Comparison of ENCODE assay signal across 9 cellular contexts in genomic region chr22:39135092-39135896, GRCh38. TPM values are rescaled to one million over a fixed set of nuclear protein-coding genes. Genes with fewer than 3 reads are reported as not detected.
DNase-seq lines count a peak whose midpoint lies in the region; ATAC-seq, FAIRE-seq and TF ChIP-seq lines count a peak whose summit lies in the region.
"Had no signal": no experiment of that assay in that cellular context is flagged by ENCODE, and none has a peak within 500 bp of the region (broad histone marks: within the 10 kb centered on the region; RNA-seq: fewer than 3 reads in every experiment).

No MANE protein-coding gene starts in this region.

- no peak for TF ChIP-seq POLR2A in K562 (conservative IDR thresholded peaks at IDR 0.05)

- no peak for TF ChIP-seq EP300 in K562 (IDR thresholded peaks at IDR 0.05; ENCODE audit: low read length)

- ATAC-seq in K562 (peak; percentile 95), left lobe of liver (peak; percentile 52), GM19463 (IDR thresholded peaks at IDR 0.05; ENCODE audit: unreplicated experiment) (no peak)

- TF ChIP-seq RAD21 in K562 (CRISPR knock-in tag; conservative IDR thresholded peaks at IDR 0.05 in 1 of 2, IDR thresholded peaks at IDR 0.05 in 1 of 2) = peak; percentile 33 to 67

- no peaks in the 10 kb centered on the region for H3K79me2 ChIP-seq in K562 (ENCODE audit: control insufficient read depth, insufficient read depth, low read length)

- POLR2A ChIA-PET in K562 (lab: Yijun Ruan, JAX) = interaction anchor here (0.6 to 4.1 kb wide), 9 partner anchors 10 to 387 kb away, joined by 3 to 20 read pairs (median 5); partner anchors contain the start of genes APOBEC3B and RPL3

- no peaks in the 10 kb centered on the region for H3K27me3 ChIP-seq in K562 (ENCODE audit: control insufficient read depth in 2 of 2, insufficient read depth in 2 of 2, low read length in 2 of 2)

- no peak overlapping the region for H3K9ac ChIP-seq in K562 (ENCODE audit: insufficient read depth in 1 of 2, low read depth in 2 of 2, low read length in 2 of 2)

- no peaks in the 10 kb centered on the region for H3K36me3 ChIP-seq in K562 (ENCODE audit: control insufficient read depth, insufficient read depth, low read length)

- no peaks in the 10 kb centered on the region for H4K20me1 ChIP-seq in K562 (replicated peaks; ENCODE audit: control insufficient read depth, insufficient read depth, low read length)

- intact Hi-C loops in K562 (cut with micrococcal nuclease) = loop anchor here (1.0 kb wide), 1 partner anchor 171 kb away; no protein-coding TSS in a partner anchor

- H3K9me3 ChIP-seq in K562 (replicated peaks; ENCODE audit: control insufficient read depth, insufficient read depth, low read depth, low read length) = no peaks in the 10 kb centered on the region

- CTCF ChIA-PET in K562 (lab: Yijun Ruan, JAX; ENCODE audit: low intra/inter-chr PET ratio) = interaction anchor here (0.7 kb wide), 1 partner anchor 181 kb away, joined by 4 read pairs; no protein-coding TSS in a partner anchor

- no peak overlapping the region for H3K4me3 ChIP-seq in K562

- peak; percentile 70 to 79 (median 78) for TF ChIP-seq CTCF in K562 (IDR thresholded peaks at IDR 0.05 in 2 of 3, conservative IDR thresholded peaks at IDR 0.05 in 1 of 3; ENCODE audit: insufficient read depth in 2 of 3, low read depth in 1 of 3, low read length in 3 of 3)

- no TSS peak for BruUV-seq in K562 (replicated peaks; lab: Mats Ljungman, UMichigan)

- no peaks in the 10 kb centered on the region for H3K9me1 ChIP-seq in K562 (ENCODE audit: control insufficient read depth, insufficient read depth, low read length)

- peaks cover 13 to 28% of the 10 kb centered on the region in 2 experiments for H3K4me1 ChIP-seq in K562 (replicated peaks in 1 of 2; ENCODE audit: control insufficient read depth in 2 of 2, insufficient read depth in 2 of 2, low read length in 2 of 2)

- peak; percentile 60 for DNase-seq in stimulated activated CD4-positive, alpha-beta T cell treated with anti-CD3 and anti-CD28 coated beads, Interleukin-15, amount 100 ng/mL, for 24 hours
- no peak for DNase-seq in stimulated activated CD4-positive, alpha-beta T cell treated with anti-CD3 and anti-CD28 coated beads, Interleukin-12 subunit alpha, Interleukin-12 subunit beta, amount 100 ng/mL, for 4 hours
- DNase-seq in RPMI7951 (ENCODE audit: low read depth) (peak; percentile 55), K562 (ENCODE audit: extremely low read depth in 1 of 4, low spot score in 3 of 4) (peak; percentile 64 to 71 (median 70)), left lobe of liver (ENCODE audit: low spot score) (no peak), Ammon's horn (ENCODE audit: low spot score) (no peak)
- DNase-seq in central memory CD4-positive, alpha-beta T cell = no peak

- no peak overlapping the region for H3K4me2 ChIP-seq in K562 (ENCODE audit: insufficient read depth, low read length)

- no peak overlapping the region for H3K27ac ChIP-seq in K562 (ENCODE audit: extremely low read depth, low read depth, low read length)

- in situ Hi-C loops in K562 (cut with MboI) = no loop called here

- WGBS in K562 (ENCODE audit: insufficient coverage, low coverage, missing lambda C conversion rate) = 13% methylated on average over 14 of the region's 15 CpGs

- H2AFZ ChIP-seq in K562 (ENCODE audit: low read depth, low read length) = no peak overlapping the region

- FAIRE-seq in K562 (lab: Jason Lieb, UNC) = no peak
- FAIRE-seq: GM18507 had no signal

TF ChIP-seq in K562, 482 proteins besides CTCF, POLR2A, EP300 and RAD21 (continues in another document):
- TF ChIP-seq SNAPC5 (CRISPR knock-in tag; IDR thresholded peaks at IDR 0.05) (no peak), STAG1 (CRISPR knock-in tag; IDR thresholded peaks at IDR 0.05; ENCODE audit: borderline replicate concordance) (peak; percentile 85; the same call in 1 of the 2 replicates)
- TF ChIP-seq, protein P1, sequence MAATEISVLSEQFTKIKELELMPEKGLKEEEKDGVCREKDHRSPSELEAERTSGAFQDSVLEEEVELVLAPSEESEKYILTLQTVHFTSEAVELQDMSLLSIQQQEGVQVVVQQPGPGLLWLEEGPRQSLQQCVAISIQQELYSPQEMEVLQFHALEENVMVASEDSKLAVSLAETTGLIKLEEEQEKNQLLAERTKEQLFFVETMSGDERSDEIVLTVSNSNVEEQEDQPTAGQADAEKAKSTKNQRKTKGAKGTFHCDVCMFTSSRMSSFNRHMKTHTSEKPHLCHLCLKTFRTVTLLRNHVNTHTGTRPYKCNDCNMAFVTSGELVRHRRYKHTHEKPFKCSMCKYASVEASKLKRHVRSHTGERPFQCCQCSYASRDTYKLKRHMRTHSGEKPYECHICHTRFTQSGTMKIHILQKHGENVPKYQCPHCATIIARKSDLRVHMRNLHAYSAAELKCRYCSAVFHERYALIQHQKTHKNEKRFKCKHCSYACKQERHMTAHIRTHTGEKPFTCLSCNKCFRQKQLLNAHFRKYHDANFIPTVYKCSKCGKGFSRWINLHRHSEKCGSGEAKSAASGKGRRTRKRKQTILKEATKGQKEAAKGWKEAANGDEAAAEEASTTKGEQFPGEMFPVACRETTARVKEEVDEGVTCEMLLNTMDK (IDR thresholded peaks at IDR 0.05; ENCODE audit: borderline replicate concordance, insufficient read depth, low read depth, low read length, poor library complexity, severe bottlenecking) = peak; percentile 44

RNA-seq across cellular contexts. Expression of gene CBX7, which starts 17.2 kb away (rescaled TPM):
- 1.4 and 1.6 TPM in 2 replicates for total RNA-seq in RPMI7951 (2014; rRNA removed; shearing (Covaris generic))
- 12.1 and 26.6 TPM in 2 replicates for total RNA-seq in K562 (2011; cell fraction: chromatin; rRNA removed; ENCODE audit: low replicate concordance)
- 16.8 and 18.7 TPM in 2 replicates for total RNA-seq in K562 (2011; cell fraction: nucleolus; rRNA removed)
- 17.3 and 19.4 TPM in 2 replicates for total RNA-seq in K562 (2011; cell fraction: nucleoplasm; rRNA removed)
- total RNA-seq in K562 (2014; rRNA removed) (2.9 and 5.0 TPM in 2 replicates), K562 (2014; rRNA removed; fragmentation: Illumina TruSeq; extraction: Trizol) (1.3 and 1.4 TPM in 2 replicates), K562 (2015; rRNA removed; fragmentation: Illumina TruSeq; extraction: Trizol) (0.83 and 0.87 TPM in 2 replicates), K562 (2021) (4.1 and 4.8 TPM in 2 replicates), left lobe of liver (15.7 TPM)
- polyA plus RNA-seq in K562 (2011; rRNA removed) (3.8 and 4.2 TPM in 2 replicates), K562 (2014; fragmentation: Illumina TruSeq; extraction: Trizol) (2.8 and 3.5 TPM in 2 replicates), K562 (2014; fragmentation: Nextera tagmentation; extraction: Ambion mirVana) (under 1 TPM; 0.04 to 0.13 TPM), K562 (2014; rRNA removed) (4.8 and 5.2 TPM in 2 replicates)
- polyA plus RNA-seq in K562 (2011; cell fraction: cytosol; rRNA removed) = 3.7 and 6.6 TPM in 2 replicates
- 9.5 and 17.5 TPM in 2 replicates for polyA plus RNA-seq in K562 (2011; cell fraction: nucleus; rRNA removed)
- polyA plus RNA-seq in K562 (2012) = 2.9 and 5.9 TPM in 2 replicates
- polyA minus RNA-seq in K562 (2011; rRNA and poly(A)+ RNA removed) = 1.6 and 2.9 TPM in 2 replicates
- polyA minus RNA-seq in K562 (2011; cell fraction: cytosol; rRNA and poly(A)+ RNA removed) = 1.3 and 4.7 TPM in 2 replicates
- 4.7 and 4.8 TPM in 2 replicates for polyA minus RNA-seq in K562 (2011; cell fraction: nucleus; rRNA and poly(A)+ RNA removed)

RNA-seq across cellular contexts. Expression of gene APOBEC3H, which starts 38.2 kb away (rescaled TPM):
- total RNA-seq in RPMI7951 (2014; rRNA removed; shearing (Covaris generic)) = not detected in 2 replicates
- total RNA-seq in K562 (2011; cell fraction: chromatin; rRNA removed; ENCODE audit: low replicate concordance) = not detected in 2 replicates
- not detected in 2 replicates for total RNA-seq in K562 (2011; cell fraction: nucleolus; rRNA removed)
- not detected in 2 replicates for total RNA-seq in K562 (2011; cell fraction: nucleoplasm; rRNA removed)
- total RNA-seq in K562 (2014; rRNA removed) = not detected in 2 replicates
- total RNA-seq in K562 (2014; rRNA removed; fragmentation: Illumina TruSeq; extraction: Trizol) = not detected in 2 replicates
- not detected in 2 replicates for total RNA-seq in K562 (2015; rRNA removed; fragmentation: Illumina TruSeq; extraction: Trizol)
- not detected in 2 replicates for total RNA-seq in K562 (2021)
- not detected in 2 replicates for polyA plus RNA-seq in K562 (2011; rRNA removed)
- polyA plus RNA-seq in K562 (2011; cell fraction: cytosol; rRNA removed) = not detected in 2 replicates
- 0.24 TPM in 2 replicates for polyA plus RNA-seq in K562 (2011; cell fraction: nucleus; rRNA removed)
- 0.08 TPM in 1 of 2 replicates, not detected in the other for polyA plus RNA-seq in K562 (2012)
- not detected in 2 replicates for polyA plus RNA-seq in K562 (2014; fragmentation: Illumina TruSeq; extraction: Trizol)
- polyA plus RNA-seq in K562 (2014; fragmentation: Nextera tagmentation; extraction: Ambion mirVana) = under 1 TPM in 1 of 2 experiments, not detected in 1; 0.10 TPM
- polyA plus RNA-seq in K562 (2014; rRNA removed) = 0.21 TPM in 1 of 2 replicates, not detected in the other
- polyA minus RNA-seq in K562 (2011; rRNA and poly(A)+ RNA removed) = not detected in 2 replicates
- polyA minus RNA-seq in K562 (2011; cell fraction: cytosol; rRNA and poly(A)+ RNA removed) = not detected in 2 replicates
- not detected in 2 replicates for polyA minus RNA-seq in K562 (2011; cell fraction: nucleus; rRNA and poly(A)+ RNA removed)
- total RNA-seq in left lobe of liver = not detected

RNA-seq across cellular contexts. Expression of gene APOBEC3G, which starts 58.2 kb away (rescaled TPM):
- 54.8 and 63.6 TPM in 2 replicates for total RNA-seq in RPMI7951 (2014; rRNA removed; shearing (Covaris generic))
- total RNA-seq in K562 (2011; cell fraction: chromatin; rRNA removed; ENCODE audit: low replicate concordance) = 9.8 and 25.1 TPM in 2 replicates
- 18.3 and 21.7 TPM in 2 replicates for total RNA-seq in K562 (2011; cell fraction: nucleolus; rRNA removed)
- 14.8 and 18.6 TPM in 2 replicates for total RNA-seq in K562 (2011; cell fraction: nucleoplasm; rRNA removed)
- total RNA-seq in K562 (2014; rRNA removed) (7.8 and 8.2 TPM in 2 replicates), K562 (2014; rRNA removed; fragmentation: Illumina TruSeq; extraction: Trizol) (7.1 and 7.2 TPM in 2 replicates), K562 (2015; rRNA removed; fragmentation: Illumina TruSeq; extraction: Trizol) (5.2 and 5.3 TPM in 2 replicates), K562 (2021) (6.2 and 6.6 TPM in 2 replicates), left lobe of liver (1.3 TPM)
- polyA plus RNA-seq in K562 (2011; rRNA removed) (6.8 and 12.6 TPM in 2 replicates), K562 (2014; fragmentation: Illumina TruSeq; extraction: Trizol) (9.1 and 12.0 TPM in 2 replicates), K562 (2014; fragmentation: Nextera tagmentation; extraction: Ambion mirVana) (10 to 100 TPM; 20.4 to 20.8 TPM), K562 (2014; rRNA removed) (11.4 and 14.3 TPM in 2 replicates)
- polyA plus RNA-seq in K562 (2011; cell fraction: cytosol; rRNA removed) = 6.6 and 11.1 TPM in 2 replicates
- polyA plus RNA-seq in K562 (2011; cell fraction: nucleus; rRNA removed) = 5.5 and 10.5 TPM in 2 replicates
- polyA plus RNA-seq in K562 (2012) = 6.7 and 14.8 TPM in 2 replicates
- polyA minus RNA-seq in K562 (2011; rRNA and poly(A)+ RNA removed) = 6.3 and 11.5 TPM in 2 replicates
- polyA minus RNA-seq in K562 (2011; cell fraction: cytosol; rRNA and poly(A)+ RNA removed) = 4.2 and 6.1 TPM in 2 replicates
- 6.1 and 7.0 TPM in 2 replicates for polyA minus RNA-seq in K562 (2011; cell fraction: nucleus; rRNA and poly(A)+ RNA removed)

Comparison
In these comparisons a context has a peak if more than half of its experiments do, and no peak if none do; other contexts are left out.
1. DNase-seq: peak in stimulated activated CD4-positive, alpha-beta T cell treated with anti-CD3 and anti-CD28 coated beads, Interleukin-15, amount 100 ng/mL, for 24 hours (single experiment), RPMI7951 (single experiment) and K562 (4 of 4); none in stimulated activated CD4-positive, alpha-beta T cell treated with anti-CD3 and anti-CD28 coated beads, Interleukin-12 subunit alpha, Interleukin-12 subunit beta, amount 100 ng/mL, for 4 hours (single experiment), left lobe of liver (single experiment), Ammon's horn (single experiment) and central memory CD4-positive, alpha-beta T cell (single experiment).